Comparison of ENCODE assay signal across 1 cellular context in genomic region chr19:29665826-29666633, GRCh38.
TF ChIP-seq lines count a peak whose summit lies in the region.

No MANE protein-coding gene starts in this region.

TF ChIP-seq in HepG2, 621 proteins besides CTCF, POLR2A, EP300 and RAD21 (continued from another document and continues in another):
- TF ChIP-seq ZNF142 (CRISPR knock-in tag; IDR thresholded peaks at IDR 0.05): no peak
- no peak for TF ChIP-seq ZNF543 (CRISPR knock-in tag; IDR thresholded peaks at IDR 0.05)
- no peak for TF ChIP-seq GLI4 (CRISPR knock-in tag; IDR thresholded peaks at IDR 0.05; ENCODE audit: borderline replicate concordance)
- no peak for TF ChIP-seq ATF7 (IDR thresholded peaks at IDR 0.05)
- TF ChIP-seq ATF7 (CRISPR knock-in tag; IDR thresholded peaks at IDR 0.05): no peak
- no peak for TF ChIP-seq CHCHD3 (CRISPR knock-in tag; IDR thresholded peaks at IDR 0.05)
- TF ChIP-seq NFE2L2 (IDR thresholded peaks at IDR 0.05; ENCODE audit: low read length): no peak
- no peak for TF ChIP-seq CREM (IDR thresholded peaks at IDR 0.05)
- TF ChIP-seq CREM (CRISPR knock-in tag; IDR thresholded peaks at IDR 0.05): no peak
- TF ChIP-seq NFE2 (CRISPR knock-in tag; IDR thresholded peaks at IDR 0.05): no peak
- TF ChIP-seq DDIT3 (CRISPR knock-in tag; IDR thresholded peaks at IDR 0.05): no peak
- TF ChIP-seq PRPF4 (IDR thresholded peaks at IDR 0.05; ENCODE audit: low read depth, low read length, poor library complexity, severe bottlenecking): no peak
- TF ChIP-seq MIER2 (CRISPR knock-in tag; IDR thresholded peaks at IDR 0.05): no peak
- no peak for TF ChIP-seq ZNF430 (CRISPR knock-in tag; IDR thresholded peaks at IDR 0.05)
- TF ChIP-seq MXD1 (CRISPR knock-in tag; IDR thresholded peaks at IDR 0.05): peak; percentile 18; the same call in 1 of the 2 replicates
- TF ChIP-seq ZNF33B (CRISPR knock-in tag; IDR thresholded peaks at IDR 0.05): no peak
- no peak for TF ChIP-seq RNF219 (CRISPR knock-in tag; IDR thresholded peaks at IDR 0.05)
- no peak for TF ChIP-seq MATR3 (CRISPR knock-in tag; IDR thresholded peaks at IDR 0.05)
- no peak for TF ChIP-seq ZNF597 (CRISPR knock-in tag; IDR thresholded peaks at IDR 0.05)
- no peak for TF ChIP-seq GZF1 (CRISPR knock-in tag; IDR thresholded peaks at IDR 0.05)
- TF ChIP-seq SALL2 (CRISPR knock-in tag; IDR thresholded peaks at IDR 0.05): no peak
- no peak for TF ChIP-seq JUNB (CRISPR knock-in tag; IDR thresholded peaks at IDR 0.05; ENCODE audit: borderline replicate concordance)
- no peak for TF ChIP-seq TFDP1 (CRISPR knock-in tag; IDR thresholded peaks at IDR 0.05; ENCODE audit: borderline replicate concordance)
- TF ChIP-seq UBTF (CRISPR knock-in tag; IDR thresholded peaks at IDR 0.05): no peak; the same call in 1 of the 2 replicates
- TF ChIP-seq ARHGAP35 (CRISPR knock-in tag; IDR thresholded peaks at IDR 0.05; ENCODE audit: borderline replicate concordance): no peak
- no peak for TF ChIP-seq THAP11 (CRISPR knock-in tag; IDR thresholded peaks at IDR 0.05)
- TF ChIP-seq ZKSCAN5 (CRISPR knock-in tag; IDR thresholded peaks at IDR 0.05): no peak
- TF ChIP-seq ZNF24 (IDR thresholded peaks at IDR 0.05): no peak
- no peak for TF ChIP-seq SIN3B (IDR thresholded peaks at IDR 0.05; ENCODE audit: low read length)
- no peak for TF ChIP-seq NFIC (IDR thresholded peaks at IDR 0.05; ENCODE audit: low read length)
- TF ChIP-seq ZNF605 (CRISPR knock-in tag; IDR thresholded peaks at IDR 0.05): peak; percentile 43; the same call in 1 of the 2 replicates
- TF ChIP-seq ZNF720 (CRISPR knock-in tag; IDR thresholded peaks at IDR 0.05): no peak
- TF ChIP-seq GLMP (CRISPR knock-in tag; IDR thresholded peaks at IDR 0.05; ENCODE audit: borderline replicate concordance): no peak
- TF ChIP-seq ZNF747 (CRISPR knock-in tag; IDR thresholded peaks at IDR 0.05; ENCODE audit: borderline replicate concordance): no peak
- no peak for TF ChIP-seq RFXAP (CRISPR knock-in tag; IDR thresholded peaks at IDR 0.05; ENCODE audit: borderline replicate concordance)
- no peak for TF ChIP-seq MNT (IDR thresholded peaks at IDR 0.05)
- no peak for TF ChIP-seq ZBTB14 (CRISPR knock-in tag; IDR thresholded peaks at IDR 0.05)
- no peak for TF ChIP-seq ZNF562 (CRISPR knock-in tag; IDR thresholded peaks at IDR 0.05; ENCODE audit: borderline replicate concordance)
- TF ChIP-seq ZNF225 (CRISPR knock-in tag; IDR thresholded peaks at IDR 0.05): no peak
- no peak for TF ChIP-seq ZFP62 (CRISPR knock-in tag; IDR thresholded peaks at IDR 0.05)
- no peak for TF ChIP-seq DNMT3B (CRISPR knock-in tag; conservative IDR thresholded peaks at IDR 0.05)
- TF ChIP-seq TCF12 (IDR thresholded peaks at IDR 0.05): no peak
- no peak for TF ChIP-seq TCF12 (CRISPR knock-in tag; IDR thresholded peaks at IDR 0.05)
- TF ChIP-seq ZUFSP (CRISPR knock-in tag; IDR thresholded peaks at IDR 0.05; ENCODE audit: borderline replicate concordance): no peak
- TF ChIP-seq CENPX (CRISPR knock-in tag; IDR thresholded peaks at IDR 0.05): no peak
- TF ChIP-seq KDM5A (IDR thresholded peaks at IDR 0.05; ENCODE audit: borderline replicate concordance, low read length): no peak
- TF ChIP-seq ZNF20 (CRISPR knock-in tag; IDR thresholded peaks at IDR 0.05): no peak
- no peak for TF ChIP-seq ZNF552 (CRISPR knock-in tag; IDR thresholded peaks at IDR 0.05; ENCODE audit: borderline replicate concordance)
- TF ChIP-seq ZNF432 (CRISPR knock-in tag; IDR thresholded peaks at IDR 0.05; ENCODE audit: borderline replicate concordance): no peak
- TF ChIP-seq JARID2 (CRISPR knock-in tag; IDR thresholded peaks at IDR 0.05; ENCODE audit: insufficient replicate concordance): no peak
- no peak for TF ChIP-seq IKZF4 (CRISPR knock-in tag; IDR thresholded peaks at IDR 0.05; ENCODE audit: borderline replicate concordance, low read depth, not compliant biosample characterization)
